In the genomic region with DNA sequence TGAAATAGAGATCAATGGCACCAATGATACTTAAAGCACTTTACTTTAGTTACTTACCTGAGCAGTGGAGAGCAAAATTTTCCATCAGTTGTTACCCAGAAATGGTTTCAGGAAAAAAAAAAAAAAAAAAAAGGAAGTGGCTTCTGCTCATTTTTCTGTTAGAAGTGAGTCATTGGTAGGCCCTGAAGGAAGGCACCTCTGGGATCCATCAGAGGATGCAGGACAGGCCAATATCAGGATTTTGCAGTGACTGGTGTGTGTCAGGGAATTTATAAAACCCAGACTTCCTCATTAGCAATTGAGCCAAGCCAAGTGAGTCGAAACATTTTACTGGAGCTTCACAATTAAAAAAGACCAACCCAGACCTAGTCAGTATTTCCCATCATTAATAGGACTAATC, we compare ENCODE assay signal across 1 cellular context.
TF ChIP-seq lines count a peak whose summit lies in the region.

No MANE protein-coding gene starts in this region.

TF ChIP-seq in SK-N-SH, 30 proteins besides CTCF, POLR2A, EP300 and RAD21:
- TF ChIP-seq SIN3A (IDR thresholded peaks at IDR 0.05; ENCODE audit: borderline replicate concordance, low read depth, low read length) (0 out of 2 replicates have a peak, but pooled peaks have one; percentile 43), FOSL2 (IDR thresholded peaks at IDR 0.05; ENCODE audit: borderline replicate concordance, low read depth) (peak; percentile 83; the same call in 1 of the 2 replicates), USF1 (IDR thresholded peaks at IDR 0.05; ENCODE audit: borderline replicate concordance, low read depth) (0 out of 2 replicates have a peak, but pooled peaks have one; percentile 5), TCF12 (IDR thresholded peaks at IDR 0.05) (peak; percentile 98), RCOR1 (IDR thresholded peaks at IDR 0.05; ENCODE audit: low read length) (peak; percentile 70; the same call in 1 of the 2 replicates), FOXM1 (IDR thresholded peaks at IDR 0.05; ENCODE audit: low read depth) (no peak; the same call in 1 of the 2 replicates), POLR2AphosphoS5 (IDR thresholded peaks at IDR 0.05; ENCODE audit: low read depth, low read length) (peak; percentile 86), RXRA (IDR thresholded peaks at IDR 0.05; ENCODE audit: borderline replicate concordance, low read depth) (0 out of 2 replicates have a peak, but pooled peaks have one; percentile 25), PBX3 (IDR thresholded peaks at IDR 0.05) (peak; percentile 94), GATA2 (CRISPR knock-in tag; IDR thresholded peaks at IDR 0.05) (peak; percentile 23; the same call in 1 of the 2 replicates), REST (IDR thresholded peaks at IDR 0.05; ENCODE audit: low read depth, low read length) (no peak), CHD2 (IDR thresholded peaks at IDR 0.05; ENCODE audit: low read length, partially characterized antibody) (peak; percentile 36), GABPA (IDR thresholded peaks at IDR 0.05; ENCODE audit: low read depth) (no peak), JUND (IDR thresholded peaks at IDR 0.05) (peak; percentile 83), NFIC (IDR thresholded peaks at IDR 0.05; ENCODE audit: borderline replicate concordance) (peak; percentile 64), NRF1 (IDR thresholded peaks at IDR 0.05; ENCODE audit: low read depth, low read length) (no peak), TEAD4 (IDR thresholded peaks at IDR 0.05; ENCODE audit: borderline replicate concordance, insufficient read depth) (0 out of 2 replicates have a peak, but pooled peaks have one; percentile 49), RFX5 (IDR thresholded peaks at IDR 0.05; ENCODE audit: low read length) (no peak), ELF1 (IDR thresholded peaks at IDR 0.05) (0 out of 2 replicates have a peak, but pooled peaks have one; percentile 27)
- TF ChIP-seq, protein P1, sequence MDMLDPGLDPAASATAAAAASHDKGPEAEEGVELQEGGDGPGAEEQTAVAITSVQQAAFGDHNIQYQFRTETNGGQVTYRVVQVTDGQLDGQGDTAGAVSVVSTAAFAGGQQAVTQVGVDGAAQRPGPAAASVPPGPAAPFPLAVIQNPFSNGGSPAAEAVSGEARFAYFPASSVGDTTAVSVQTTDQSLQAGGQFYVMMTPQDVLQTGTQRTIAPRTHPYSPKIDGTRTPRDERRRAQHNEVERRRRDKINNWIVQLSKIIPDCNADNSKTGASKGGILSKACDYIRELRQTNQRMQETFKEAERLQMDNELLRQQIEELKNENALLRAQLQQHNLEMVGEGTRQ (IDR thresholded peaks at IDR 0.05; ENCODE audit: borderline replicate concordance, low read depth, low read length), result no peak
- TF ChIP-seq, protein P2, sequence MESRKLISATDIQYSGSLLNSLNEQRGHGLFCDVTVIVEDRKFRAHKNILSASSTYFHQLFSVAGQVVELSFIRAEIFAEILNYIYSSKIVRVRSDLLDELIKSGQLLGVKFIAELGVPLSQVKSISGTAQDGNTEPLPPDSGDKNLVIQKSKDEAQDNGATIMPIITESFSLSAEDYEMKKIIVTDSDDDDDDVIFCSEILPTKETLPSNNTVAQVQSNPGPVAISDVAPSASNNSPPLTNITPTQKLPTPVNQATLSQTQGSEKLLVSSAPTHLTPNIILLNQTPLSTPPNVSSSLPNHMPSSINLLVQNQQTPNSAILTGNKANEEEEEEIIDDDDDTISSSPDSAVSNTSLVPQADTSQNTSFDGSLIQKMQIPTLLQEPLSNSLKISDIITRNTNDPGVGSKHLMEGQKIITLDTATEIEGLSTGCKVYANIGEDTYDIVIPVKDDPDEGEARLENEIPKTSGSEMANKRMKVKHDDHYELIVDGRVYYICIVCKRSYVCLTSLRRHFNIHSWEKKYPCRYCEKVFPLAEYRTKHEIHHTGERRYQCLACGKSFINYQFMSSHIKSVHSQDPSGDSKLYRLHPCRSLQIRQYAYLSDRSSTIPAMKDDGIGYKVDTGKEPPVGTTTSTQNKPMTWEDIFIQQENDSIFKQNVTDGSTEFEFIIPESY (IDR thresholded peaks at IDR 0.05; ENCODE audit: borderline replicate concordance, low read depth), result no peak
